In the genomic region with DNA sequence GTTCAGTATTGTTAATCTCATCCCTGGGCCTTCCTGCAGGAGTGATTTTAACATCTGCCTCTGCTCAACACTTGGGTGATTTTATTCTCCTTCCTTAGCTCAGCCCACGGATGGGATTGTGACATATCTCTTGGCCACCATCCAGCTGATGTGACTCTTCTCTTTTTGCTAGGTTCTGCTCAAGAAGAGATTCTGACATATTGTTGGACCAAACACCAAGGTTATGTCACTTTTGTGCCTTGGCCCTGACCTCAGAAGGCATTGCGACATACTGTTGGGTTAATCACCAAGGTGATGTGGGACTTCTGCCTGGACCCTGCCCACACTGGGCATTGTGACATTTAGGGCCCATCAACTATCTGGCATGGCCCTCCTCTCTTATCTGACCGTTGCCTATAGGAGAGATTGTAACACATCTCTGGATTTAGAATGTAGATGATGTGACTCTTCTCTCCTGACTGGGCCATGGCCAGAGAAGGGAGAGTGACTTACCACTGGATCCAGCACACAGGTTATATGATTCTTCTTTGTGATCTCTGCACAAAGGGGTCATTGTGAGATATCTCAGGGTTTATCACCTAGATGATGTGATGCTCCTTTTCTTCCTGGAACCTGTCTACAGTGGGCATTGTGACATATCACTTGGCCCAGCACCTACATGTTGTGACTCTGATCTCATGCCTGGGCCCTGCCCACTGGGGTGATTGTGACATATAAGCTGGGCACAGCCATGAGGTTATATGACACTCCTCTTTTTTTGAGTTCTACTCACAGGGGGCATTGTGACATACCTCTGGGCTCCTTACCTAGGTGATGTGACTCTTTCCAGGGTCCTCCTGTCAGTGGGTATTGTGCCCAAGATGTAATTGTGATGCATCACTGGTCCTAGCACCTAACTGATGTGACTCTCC, we compare ENCODE assay signal across 1 cellular context.
TF ChIP-seq lines count a peak whose summit lies in the region.

No MANE protein-coding gene starts in this region.

TF ChIP-seq in K562, 482 proteins besides CTCF, POLR2A, EP300 and RAD21 (continued from another document):
- TF ChIP-seq, protein P1, sequence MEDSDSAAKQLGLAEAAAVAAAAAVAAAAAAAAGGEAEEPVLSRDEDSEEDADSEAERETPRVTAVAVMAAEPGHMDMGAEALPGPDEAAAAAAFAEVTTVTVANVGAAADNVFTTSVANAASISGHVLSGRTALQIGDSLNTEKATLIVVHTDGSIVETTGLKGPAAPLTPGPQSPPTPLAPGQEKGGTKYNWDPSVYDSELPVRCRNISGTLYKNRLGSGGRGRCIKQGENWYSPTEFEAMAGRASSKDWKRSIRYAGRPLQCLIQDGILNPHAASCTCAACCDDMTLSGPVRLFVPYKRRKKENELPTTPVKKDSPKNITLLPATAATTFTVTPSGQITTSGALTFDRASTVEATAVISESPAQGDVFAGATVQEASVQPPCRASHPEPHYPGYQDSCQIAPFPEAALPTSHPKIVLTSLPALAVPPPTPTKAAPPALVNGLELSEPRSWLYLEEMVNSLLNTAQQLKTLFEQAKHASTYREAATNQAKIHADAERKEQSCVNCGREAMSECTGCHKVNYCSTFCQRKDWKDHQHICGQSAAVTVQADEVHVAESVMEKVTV (CRISPR knock-in tag; IDR thresholded peaks at IDR 0.05) = no peak
- peak; percentile 50; the same call in 1 of the 2 replicates for TF ChIP-seq LEF1 (IDR thresholded peaks at IDR 0.05)
- no peak for TF ChIP-seq TGIF2 (CRISPR knock-in tag; IDR thresholded peaks at IDR 0.05)
- no peak for TF ChIP-seq BDP1 (IDR thresholded peaks at IDR 0.05; ENCODE audit: insufficient read depth, insufficient read length)
- no peak for TF ChIP-seq ZNF324 (CRISPR knock-in tag; IDR thresholded peaks at IDR 0.05)
- peak; percentile 85 for TF ChIP-seq JUND (IDR thresholded peaks at IDR 0.05; ENCODE audit: borderline replicate concordance, low read depth, low read length)
- peak; percentile 83; the same call in 2 of the 3 replicates for TF ChIP-seq JUND (tag; IDR thresholded peaks at IDR 0.05; ENCODE audit: borderline replicate concordance, low read depth, low read length)
- no peak for TF ChIP-seq SAFB2 (IDR thresholded peaks at IDR 0.05; ENCODE audit: borderline replicate concordance, low read depth, low read length, severe bottlenecking)
- TF ChIP-seq L3MBTL2 (IDR thresholded peaks at IDR 0.05) = 0 out of 2 replicates have a peak, but pooled peaks have one; percentile 21
- no peak for TF ChIP-seq PRPF4 (IDR thresholded peaks at IDR 0.05; ENCODE audit: insufficient read depth, low read depth, low read length, poor library complexity, severe bottlenecking)
- TF ChIP-seq ZNF311 (CRISPR knock-in tag; IDR thresholded peaks at IDR 0.05) = no peak
- TF ChIP-seq ZNF41 (CRISPR knock-in tag; conservative IDR thresholded peaks at IDR 0.05) = no peak
- TF ChIP-seq EHMT2 (IDR thresholded peaks at IDR 0.05) = peak; percentile 88
- no peak for TF ChIP-seq KAT7 (CRISPR knock-in tag; IDR thresholded peaks at IDR 0.05; ENCODE audit: borderline replicate concordance)
- TF ChIP-seq, protein P2, sequence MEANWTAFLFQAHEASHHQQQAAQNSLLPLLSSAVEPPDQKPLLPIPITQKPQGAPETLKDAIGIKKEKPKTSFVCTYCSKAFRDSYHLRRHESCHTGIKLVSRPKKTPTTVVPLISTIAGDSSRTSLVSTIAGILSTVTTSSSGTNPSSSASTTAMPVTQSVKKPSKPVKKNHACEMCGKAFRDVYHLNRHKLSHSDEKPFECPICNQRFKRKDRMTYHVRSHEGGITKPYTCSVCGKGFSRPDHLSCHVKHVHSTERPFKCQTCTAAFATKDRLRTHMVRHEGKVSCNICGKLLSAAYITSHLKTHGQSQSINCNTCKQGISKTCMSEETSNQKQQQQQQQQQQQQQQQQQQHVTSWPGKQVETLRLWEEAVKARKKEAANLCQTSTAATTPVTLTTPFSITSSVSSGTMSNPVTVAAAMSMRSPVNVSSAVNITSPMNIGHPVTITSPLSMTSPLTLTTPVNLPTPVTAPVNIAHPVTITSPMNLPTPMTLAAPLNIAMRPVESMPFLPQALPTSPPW (CRISPR knock-in tag; IDR thresholded peaks at IDR 0.05) = peak; percentile 30; the same call in 1 of the 2 replicates
- TF ChIP-seq SRSF3 (IDR thresholded peaks at IDR 0.05; ENCODE audit: insufficient read depth, low read length) = no peak
- peak; percentile 56; the same call in 1 of the 2 replicates for TF ChIP-seq DMBX1 (CRISPR knock-in tag; IDR thresholded peaks at IDR 0.05; ENCODE audit: borderline replicate concordance)
- TF ChIP-seq ZNF232 (CRISPR knock-in tag; IDR thresholded peaks at IDR 0.05) = no peak
- TF ChIP-seq ZNF583 (CRISPR knock-in tag; IDR thresholded peaks at IDR 0.05) = peak; percentile 49; the same call in 1 of the 2 replicates
- TF ChIP-seq ILK (tag; IDR thresholded peaks at IDR 0.05; ENCODE audit: borderline replicate concordance, low read depth) = no peak
- no peak; the same call in 1 of the 2 replicates for TF ChIP-seq JUNB (CRISPR knock-in tag; conservative IDR thresholded peaks at IDR 0.05)
- TF ChIP-seq, protein P3, sequence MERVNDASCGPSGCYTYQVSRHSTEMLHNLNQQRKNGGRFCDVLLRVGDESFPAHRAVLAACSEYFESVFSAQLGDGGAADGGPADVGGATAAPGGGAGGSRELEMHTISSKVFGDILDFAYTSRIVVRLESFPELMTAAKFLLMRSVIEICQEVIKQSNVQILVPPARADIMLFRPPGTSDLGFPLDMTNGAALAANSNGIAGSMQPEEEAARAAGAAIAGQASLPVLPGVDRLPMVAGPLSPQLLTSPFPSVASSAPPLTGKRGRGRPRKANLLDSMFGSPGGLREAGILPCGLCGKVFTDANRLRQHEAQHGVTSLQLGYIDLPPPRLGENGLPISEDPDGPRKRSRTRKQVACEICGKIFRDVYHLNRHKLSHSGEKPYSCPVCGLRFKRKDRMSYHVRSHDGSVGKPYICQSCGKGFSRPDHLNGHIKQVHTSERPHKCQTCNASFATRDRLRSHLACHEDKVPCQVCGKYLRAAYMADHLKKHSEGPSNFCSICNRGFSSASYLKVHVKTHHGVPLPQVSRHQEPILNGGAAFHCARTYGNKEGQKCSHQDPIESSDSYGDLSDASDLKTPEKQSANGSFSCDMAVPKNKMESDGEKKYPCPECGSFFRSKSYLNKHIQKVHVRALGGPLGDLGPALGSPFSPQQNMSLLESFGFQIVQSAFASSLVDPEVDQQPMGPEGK (CRISPR knock-in tag; IDR thresholded peaks at IDR 0.05; ENCODE audit: borderline replicate concordance) = no peak
- TF ChIP-seq NCOA2 (IDR thresholded peaks at IDR 0.05; ENCODE audit: partially characterized antibody in 2 of 2) = peak in 1 of 2 experiments; percentile 33
- TF ChIP-seq, protein P4, sequence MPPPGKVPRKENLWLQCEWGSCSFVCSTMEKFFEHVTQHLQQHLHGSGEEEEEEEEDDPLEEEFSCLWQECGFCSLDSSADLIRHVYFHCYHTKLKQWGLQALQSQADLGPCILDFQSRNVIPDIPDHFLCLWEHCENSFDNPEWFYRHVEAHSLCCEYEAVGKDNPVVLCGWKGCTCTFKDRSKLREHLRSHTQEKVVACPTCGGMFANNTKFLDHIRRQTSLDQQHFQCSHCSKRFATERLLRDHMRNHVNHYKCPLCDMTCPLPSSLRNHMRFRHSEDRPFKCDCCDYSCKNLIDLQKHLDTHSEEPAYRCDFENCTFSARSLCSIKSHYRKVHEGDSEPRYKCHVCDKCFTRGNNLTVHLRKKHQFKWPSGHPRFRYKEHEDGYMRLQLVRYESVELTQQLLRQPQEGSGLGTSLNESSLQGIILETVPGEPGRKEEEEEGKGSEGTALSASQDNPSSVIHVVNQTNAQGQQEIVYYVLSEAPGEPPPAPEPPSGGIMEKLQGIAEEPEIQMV (tag; conservative IDR thresholded peaks at IDR 0.05; ENCODE audit: low read depth) = 0 out of 2 replicates have a peak, but pooled peaks have one; percentile 12
- no peak for TF ChIP-seq KLF1 (tag; IDR thresholded peaks at IDR 0.05)
- TF ChIP-seq ZBTB8A (IDR thresholded peaks at IDR 0.05; ENCODE audit: partially characterized antibody) = no peak
- TF ChIP-seq PHF8 (IDR thresholded peaks at IDR 0.05; ENCODE audit: borderline replicate concordance, low read length) = no peak
- no peak for TF ChIP-seq GABPB2 (CRISPR knock-in tag; conservative IDR thresholded peaks at IDR 0.05)
- TF ChIP-seq POLR3G (IDR thresholded peaks at IDR 0.05; ENCODE audit: extremely low read depth, insufficient read length, insufficient replicate concordance) = no peak
- no peak for TF ChIP-seq OTX1 (CRISPR knock-in tag; IDR thresholded peaks at IDR 0.05)
- no peak for TF ChIP-seq ZNF384 (IDR thresholded peaks at IDR 0.05; ENCODE audit: low read depth, low read length)
- TF ChIP-seq, protein P5, sequence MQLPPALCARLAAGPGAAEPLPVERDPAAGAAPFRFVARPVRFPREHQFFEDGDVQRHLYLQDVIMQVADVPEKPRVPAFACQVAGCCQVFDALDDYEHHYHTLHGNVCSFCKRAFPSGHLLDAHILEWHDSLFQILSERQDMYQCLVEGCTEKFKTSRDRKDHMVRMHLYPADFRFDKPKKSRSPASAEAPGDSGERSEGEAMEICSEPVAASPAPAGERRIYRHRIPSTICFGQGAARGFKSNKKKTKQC (CRISPR knock-in tag; IDR thresholded peaks at IDR 0.05) = no peak
- no peak for TF ChIP-seq POLR2AphosphoS2 (IDR thresholded peaks at IDR 0.05; ENCODE audit: low read length)
- TF ChIP-seq, protein P6, sequence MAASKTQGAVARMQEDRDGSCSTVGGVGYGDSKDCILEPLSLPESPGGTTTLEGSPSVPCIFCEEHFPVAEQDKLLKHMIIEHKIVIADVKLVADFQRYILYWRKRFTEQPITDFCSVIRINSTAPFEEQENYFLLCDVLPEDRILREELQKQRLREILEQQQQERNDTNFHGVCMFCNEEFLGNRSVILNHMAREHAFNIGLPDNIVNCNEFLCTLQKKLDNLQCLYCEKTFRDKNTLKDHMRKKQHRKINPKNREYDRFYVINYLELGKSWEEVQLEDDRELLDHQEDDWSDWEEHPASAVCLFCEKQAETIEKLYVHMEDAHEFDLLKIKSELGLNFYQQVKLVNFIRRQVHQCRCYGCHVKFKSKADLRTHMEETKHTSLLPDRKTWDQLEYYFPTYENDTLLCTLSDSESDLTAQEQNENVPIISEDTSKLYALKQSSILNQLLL (CRISPR knock-in tag; IDR thresholded peaks at IDR 0.05; ENCODE audit: borderline replicate concordance) = no peak
- TF ChIP-seq CCNT2 (IDR thresholded peaks at IDR 0.05; ENCODE audit: borderline replicate concordance, extremely low read depth, insufficient read length, low read depth, low read length) = no peak
- TF ChIP-seq NCOA6 (IDR thresholded peaks at IDR 0.05) = no peak
- TF ChIP-seq, protein P7, sequence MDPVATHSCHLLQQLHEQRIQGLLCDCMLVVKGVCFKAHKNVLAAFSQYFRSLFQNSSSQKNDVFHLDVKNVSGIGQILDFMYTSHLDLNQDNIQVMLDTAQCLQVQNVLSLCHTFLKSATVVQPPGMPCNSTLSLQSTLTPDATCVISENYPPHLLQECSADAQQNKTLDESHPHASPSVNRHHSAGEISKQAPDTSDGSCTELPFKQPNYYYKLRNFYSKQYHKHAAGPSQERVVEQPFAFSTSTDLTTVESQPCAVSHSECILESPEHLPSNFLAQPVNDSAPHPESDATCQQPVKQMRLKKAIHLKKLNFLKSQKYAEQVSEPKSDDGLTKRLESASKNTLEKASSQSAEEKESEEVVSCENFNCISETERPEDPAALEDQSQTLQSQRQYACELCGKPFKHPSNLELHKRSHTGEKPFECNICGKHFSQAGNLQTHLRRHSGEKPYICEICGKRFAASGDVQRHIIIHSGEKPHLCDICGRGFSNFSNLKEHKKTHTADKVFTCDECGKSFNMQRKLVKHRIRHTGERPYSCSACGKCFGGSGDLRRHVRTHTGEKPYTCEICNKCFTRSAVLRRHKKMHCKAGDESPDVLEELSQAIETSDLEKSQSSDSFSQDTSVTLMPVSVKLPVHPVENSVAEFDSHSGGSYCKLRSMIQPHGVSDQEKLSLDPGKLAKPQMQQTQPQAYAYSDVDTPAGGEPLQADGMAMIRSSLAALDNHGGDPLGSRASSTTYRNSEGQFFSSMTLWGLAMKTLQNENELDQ (CRISPR knock-in tag; IDR thresholded peaks at IDR 0.05; ENCODE audit: borderline replicate concordance) = no peak
- TF ChIP-seq ZNF436 (CRISPR knock-in tag; IDR thresholded peaks at IDR 0.05) = no peak
- no peak; the same call in 1 of the 2 replicates for TF ChIP-seq PML (IDR thresholded peaks at IDR 0.05; ENCODE audit: low read length)
- TF ChIP-seq ZNF830 (CRISPR knock-in tag; IDR thresholded peaks at IDR 0.05) = no peak
- TF ChIP-seq HNRNPUL1 (IDR thresholded peaks at IDR 0.05; ENCODE audit: low read length) = no peak
- no peak for TF ChIP-seq CBX8 (IDR thresholded peaks at IDR 0.05; ENCODE audit: borderline replicate concordance, extremely low read depth, low read depth, low read length, poor library complexity, severe bottlenecking)
